In the genomic region with DNA sequence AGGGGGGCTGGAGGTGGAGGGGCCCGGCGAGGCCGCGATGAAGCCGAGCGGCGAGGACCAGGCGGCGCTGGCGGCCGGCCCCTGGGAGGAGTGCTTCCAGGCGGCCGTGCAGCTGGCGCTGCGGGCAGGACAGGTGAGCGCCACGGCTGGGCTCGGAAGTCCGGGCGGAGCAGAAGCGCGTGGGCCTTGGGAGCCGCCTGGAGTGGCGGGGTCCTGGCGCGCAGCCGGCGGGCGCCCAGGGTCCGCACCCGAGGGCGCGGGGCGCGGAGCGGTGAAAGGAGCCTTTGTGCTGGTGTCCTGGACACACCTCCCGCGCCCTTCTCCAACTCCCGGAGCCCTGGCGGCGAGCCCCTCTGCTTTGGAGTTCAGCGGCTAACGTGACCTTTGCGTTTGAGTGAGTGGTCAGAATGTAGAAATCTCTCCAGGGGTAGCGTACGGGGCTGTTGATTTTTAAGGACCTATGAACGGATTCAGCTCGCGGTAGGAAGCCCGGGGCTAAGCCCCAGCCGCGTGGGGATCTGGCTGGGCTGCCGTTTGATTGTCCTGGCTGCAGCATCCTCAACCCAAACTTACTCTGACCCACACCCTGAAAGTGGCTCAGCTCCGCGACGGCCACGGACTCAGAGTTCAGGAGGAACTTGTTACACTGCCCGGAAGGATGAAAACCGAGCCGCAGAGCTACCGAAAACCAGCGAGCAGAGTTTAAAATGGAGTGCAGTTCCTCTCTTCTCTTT, we compare ENCODE assay signal across 7 cellular contexts. TPM values are rescaled to one million over a fixed set of nuclear protein-coding genes. Genes with fewer than 3 reads are reported as not detected.
DNase-seq lines count a peak whose midpoint lies in the region; ATAC-seq and TF ChIP-seq lines count a peak whose summit lies in the region.

No MANE protein-coding gene starts in this region.

- peak; percentile 31 for ATAC-seq in GM18505 (IDR thresholded peaks at IDR 0.05; ENCODE audit: unreplicated experiment)

- no peaks in the 10 kb centered on the region for H3K36me3 ChIP-seq in parathyroid adenoma (ENCODE audit: control insufficient read depth, insufficient read depth, low read length)

- H3K27me3 Mint-ChIP-seq in activated T-helper 1 cell treated with anti-CD3 and anti-CD28 coated beads, Interleukin-12 subunit alpha, Interleukin-12 subunit beta, Interleukin-2, Interleukin-4 antibody, amounts not matched to agents 30 ng/mL and 10 ng/mL and 1 ng/mL, durations not matched to agents 14 hours and 24 hours and 36 hours (ENCODE audit: insufficient read depth) = peaks cover 12% of the 10 kb centered on the region

- peaks cover 4% of the 10 kb centered on the region for H3K4me1 ChIP-seq in parathyroid adenoma

- H3K9me3 ChIP-seq in parathyroid adenoma (ENCODE audit: control insufficient read depth, low read length) = no peaks in the 10 kb centered on the region

- intact Hi-C loops in activated T-helper 1 cell treated with anti-CD3 and anti-CD28 coated beads, Interleukin-12 subunit alpha, Interleukin-12 subunit beta, Interleukin-2, Interleukin-4 antibody, amounts not matched to agents 30 ng/mL and 10 ng/mL and 1 ng/mL, durations not matched to agents 14 hours and 24 hours and 36 hours (cut with micrococcal nuclease) = loop anchor here (1.0 to 5.0 kb wide), 10 partner anchors 14 to 1195 kb away; a partner anchor contains a TSS
- intact Hi-C loops in head of caudate nucleus (cut with DNase I) = loop anchor here (5.0 kb wide), 1 partner anchor 34 kb away; no protein-coding TSS in a partner anchor

- H3K27me3 ChIP-seq in parathyroid adenoma (ENCODE audit: control insufficient read depth, insufficient read depth, low read length) = no peaks in the 10 kb centered on the region

- H3K4me3 ChIP-seq in HFF-Myc (replicated peaks; ENCODE audit: low read depth, low read length) (peak overlapping the region; percentile 65), parathyroid adenoma (ENCODE audit: low read depth, low read length) (peak overlapping the region; percentile 68)

- peak overlapping the region; percentile 70 for H3K27ac ChIP-seq in parathyroid adenoma

- DNase-seq in HFF-Myc (ENCODE audit: extremely low read depth, low read depth) (no peak), NCI-H1105 (lab: John Stamatoyannopoulos, UW) (peak; percentile 43), head of caudate nucleus (peak in 22 of 42 donors; percentile 9 to 56 (median 30)), HPDE6-E6E7 (ENCODE audit: extremely low spot score) (no peak)
- DNase-seq in activated T-helper 1 cell treated with anti-CD3 and anti-CD28 coated beads, Interleukin-12 subunit alpha, Interleukin-12 subunit beta, Interleukin-2, Interleukin-4 antibody, amounts not matched to agents 30 ng/mL and 10 ng/mL and 1 ng/mL, durations not matched to agents 14 hours and 24 hours and 36 hours (ENCODE audit: low spot score) = peak; percentile 17

- no peaks in the 10 kb centered on the region for H3K9me3 Mint-ChIP-seq in activated T-helper 1 cell treated with anti-CD3 and anti-CD28 coated beads, Interleukin-12 subunit alpha, Interleukin-12 subunit beta, Interleukin-2, Interleukin-4 antibody, amounts not matched to agents 30 ng/mL and 10 ng/mL and 1 ng/mL, durations not matched to agents 14 hours and 24 hours and 36 hours

- peaks cover 1% of the 10 kb centered on the region for H3K36me3 Mint-ChIP-seq in activated T-helper 1 cell treated with anti-CD3 and anti-CD28 coated beads, Interleukin-12 subunit alpha, Interleukin-12 subunit beta, Interleukin-2, Interleukin-4 antibody, amounts not matched to agents 30 ng/mL and 10 ng/mL and 1 ng/mL, durations not matched to agents 14 hours and 24 hours and 36 hours (ENCODE audit: low read depth)

- peak overlapping the region; percentile 88 for H3K4me3 Mint-ChIP-seq in activated T-helper 1 cell treated with anti-CD3 and anti-CD28 coated beads, Interleukin-12 subunit alpha, Interleukin-12 subunit beta, Interleukin-2, Interleukin-4 antibody, amounts not matched to agents 30 ng/mL and 10 ng/mL and 1 ng/mL, durations not matched to agents 14 hours and 24 hours and 36 hours

- peak overlapping the region; percentile 87 for H3K4me2 ChIP-seq in parathyroid adenoma (ENCODE audit: low read length)

- H3K27ac Mint-ChIP-seq in activated T-helper 1 cell treated with anti-CD3 and anti-CD28 coated beads, Interleukin-12 subunit alpha, Interleukin-12 subunit beta, Interleukin-2, Interleukin-4 antibody, amounts not matched to agents 30 ng/mL and 10 ng/mL and 1 ng/mL, durations not matched to agents 14 hours and 24 hours and 36 hours = peak overlapping the region; percentile 43

- no peak for TF ChIP-seq POLR2A in GM18505 (IDR thresholded peaks at IDR 0.05; ENCODE audit: borderline replicate concordance, extremely low read depth, insufficient read depth, insufficient read length)

- H3K9ac ChIP-seq in parathyroid adenoma = peak overlapping the region; percentile 32

- H3K79me2 ChIP-seq in parathyroid adenoma = no peaks in the 10 kb centered on the region

- H3K4me1 Mint-ChIP-seq in activated T-helper 1 cell treated with anti-CD3 and anti-CD28 coated beads, Interleukin-12 subunit alpha, Interleukin-12 subunit beta, Interleukin-2, Interleukin-4 antibody, amounts not matched to agents 30 ng/mL and 10 ng/mL and 1 ng/mL, durations not matched to agents 14 hours and 24 hours and 36 hours (ENCODE audit: low read depth) = peaks cover 15% of the 10 kb centered on the region

- peak overlapping the region; percentile 95 for H2AFZ ChIP-seq in parathyroid adenoma

- TF ChIP-seq CTCF in HFF-Myc (IDR thresholded peaks at IDR 0.05; ENCODE audit: low read depth, low read length, missing control alignments) = no peak
- no peak for TF ChIP-seq CTCF in parathyroid adenoma (IDR thresholded peaks at IDR 0.05)

RNA-seq across cellular contexts. Expression of a gene that starts 0.5 kb away (rescaled TPM):
- total RNA-seq in activated T-helper 1 cell treated with anti-CD3 and anti-CD28 coated beads, Interleukin-12 subunit alpha, Interleukin-12 subunit beta, Interleukin-2, Interleukin-4 antibody, amounts not matched to agents 30 ng/mL and 10 ng/mL and 1 ng/mL, durations not matched to agents 14 hours and 24 hours and 36 hours = 14.4 and 19.3 TPM in 2 replicates

Comparison
In these comparisons a context has a peak if more than half of its experiments do, and no peak if none do; other contexts are left out.
1. DNase-seq: peak in NCI-H1105 (single experiment), activated T-helper 1 cell treated with anti-CD3 and anti-CD28 coated beads, Interleukin-12 subunit alpha, Interleukin-12 subunit beta, Interleukin-2, Interleukin-4 antibody, amounts not matched to agents 30 ng/mL and 10 ng/mL and 1 ng/mL, durations not matched to agents 14 hours and 24 hours and 36 hours (single experiment) and head of caudate nucleus (22 of 42); none in HFF-Myc (single experiment) and HPDE6-E6E7 (single experiment).